8 cellular contexts compared by ENCODE assay signal in genomic region chr17:7717756-7718350, GRCh38. TPM values are rescaled to one million over a fixed set of nuclear protein-coding genes. Genes with fewer than 3 reads are reported as not detected.
DNase-seq lines count a peak whose midpoint lies in the region; ATAC-seq and TF ChIP-seq lines count a peak whose summit lies in the region.

No MANE protein-coding gene starts in this region.

- 0 out of 2 replicates have a peak, but pooled peaks cover under 1% of the 10 kb centered on the region for H3F3A ChIP-seq in DOHH2 (ENCODE audit: control insufficient read depth, insufficient read depth)

- H4K20me1 ChIP-seq in DOHH2 (ENCODE audit: control insufficient read depth, insufficient read depth, low read depth, low read length) = no peaks in the 10 kb centered on the region

- H3K4me2 ChIP-seq in DOHH2 (ENCODE audit: low read length) = peak overlapping the region; percentile 75

- TF ChIP-seq CTCF in DOHH2 (IDR thresholded peaks at IDR 0.05; ENCODE audit: low read depth, low read length, poor library complexity, severe bottlenecking) = no peak

- peak overlapping the region; percentile 66 for H3K4me3 ChIP-seq in DOHH2 (ENCODE audit: low read length)
- H3K4me3 ChIP-seq in NT2/D1 (ENCODE audit: insufficient read length, low read depth) = peak overlapping the region; percentile 70

- H3K27ac ChIP-seq in DOHH2 (ENCODE audit: low read depth, low read length) = no peak overlapping the region

- no peaks in the 10 kb centered on the region for H3K9me3 Mint-ChIP-seq in dendritic cell treated with granulocyte-macrophage colony-stimulating factor and Interleukin-4, amounts not matched to agents 40 ng/mL and 50 ng/mL, for 4 days
- peaks cover 0 to 2% (median 0%) of the 10 kb centered on the region in 9 donors for H3K9me3 Mint-ChIP-seq in naive thymus-derived CD8-positive, alpha-beta T cell

- H3K4me1 ChIP-seq in DOHH2 (ENCODE audit: control insufficient read depth, low read length) = peaks cover 11% of the 10 kb centered on the region
- H3K4me1 ChIP-seq in NT2/D1 (ENCODE audit: insufficient read depth, insufficient read length) = peaks cover 18% of the 10 kb centered on the region

- no peaks in the 10 kb centered on the region for H3K36me3 Mint-ChIP-seq in dendritic cell treated with granulocyte-macrophage colony-stimulating factor and Interleukin-4, amounts not matched to agents 40 ng/mL and 50 ng/mL, for 4 days (ENCODE audit: low read depth)
- no peaks in the 10 kb centered on the region for H3K36me3 Mint-ChIP-seq in naive thymus-derived CD8-positive, alpha-beta T cell

- no peaks in the 10 kb centered on the region for H3K79me2 ChIP-seq in DOHH2 (ENCODE audit: control insufficient read depth, low read length)

- H3K4me1 Mint-ChIP-seq in dendritic cell treated with granulocyte-macrophage colony-stimulating factor and Interleukin-4, amounts not matched to agents 40 ng/mL and 50 ng/mL, for 4 days (ENCODE audit: low read depth) = peaks cover 33% of the 10 kb centered on the region
- H3K4me1 Mint-ChIP-seq in naive thymus-derived CD8-positive, alpha-beta T cell = peaks cover 12 to 34% (median 20%) of the 10 kb centered on the region in 4 donors

- no peak overlapping the region for H3K9ac ChIP-seq in NT2/D1 (ENCODE audit: insufficient read length, low read depth)

- H3K36me3 ChIP-seq in DOHH2 (ENCODE audit: control insufficient read depth, low read length) (no peaks in the 10 kb centered on the region), NT2/D1 (ENCODE audit: insufficient read depth, insufficient read length, low read length) (no peaks in the 10 kb centered on the region)

- H3K9me3 ChIP-seq in DOHH2 (ENCODE audit: control insufficient read depth, insufficient read depth, low read length) = no peaks in the 10 kb centered on the region
- no peaks in the 10 kb centered on the region for H3K9me3 ChIP-seq in NT2/D1 (ENCODE audit: insufficient read depth, low read length)

- DNase-seq in NT2/D1 (ENCODE audit: low read depth, low spot score) (no peak), NCI-H748 treated with DMSO at 0.1 percent for 48 hours (lab: John Stamatoyannopoulos, UW) (no peak)
- DNase-seq in naive thymus-derived CD8-positive, alpha-beta T cell = peak in 5 of 10 donors; percentile 15 to 30 (median 25)

- ATAC-seq in naive thymus-derived CD8-positive, alpha-beta T cell = peak; percentile 82 to 85
- ATAC-seq in GM21515 (IDR thresholded peaks at IDR 0.05; ENCODE audit: unreplicated experiment) = no peak
- no peak for ATAC-seq in HG03097 (IDR thresholded peaks at IDR 0.05; ENCODE audit: low FRiP score, unreplicated experiment)
- no peak for ATAC-seq in GM18498 (IDR thresholded peaks at IDR 0.05; ENCODE audit: unreplicated experiment)

- no peaks in the 10 kb centered on the region for H3K9me2 ChIP-seq in DOHH2 (replicated peaks; ENCODE audit: control insufficient read depth, low read length)

- POLR2A ChIA-PET in naive thymus-derived CD8-positive, alpha-beta T cell (lab: Charles Lee) = no interaction called here

- intact Hi-C loops in dendritic cell treated with granulocyte-macrophage colony-stimulating factor and Interleukin-4, amounts not matched to agents 40 ng/mL and 50 ng/mL, for 4 days (cut with micrococcal nuclease) = no loop called here

- H3K27ac Mint-ChIP-seq in dendritic cell treated with granulocyte-macrophage colony-stimulating factor and Interleukin-4, amounts not matched to agents 40 ng/mL and 50 ng/mL, for 4 days = peak overlapping the region; percentile 62
- peak overlapping the region in 1 of 10 donors; percentile 20 for H3K27ac Mint-ChIP-seq in naive thymus-derived CD8-positive, alpha-beta T cell

- peaks cover 85% of the 10 kb centered on the region for H3K27me3 Mint-ChIP-seq in dendritic cell treated with granulocyte-macrophage colony-stimulating factor and Interleukin-4, amounts not matched to agents 40 ng/mL and 50 ng/mL, for 4 days
- peaks cover 37 to 95% (median 59%) of the 10 kb centered on the region in 5 donors for H3K27me3 Mint-ChIP-seq in naive thymus-derived CD8-positive, alpha-beta T cell

- H3K27me3 ChIP-seq in DOHH2 (ENCODE audit: control insufficient read depth, low read length) (peaks cover 82% of the 10 kb centered on the region), NT2/D1 (ENCODE audit: insufficient read depth, insufficient read length) (peaks cover 11% of the 10 kb centered on the region)

- H3K4me3 Mint-ChIP-seq in dendritic cell treated with granulocyte-macrophage colony-stimulating factor and Interleukin-4, amounts not matched to agents 40 ng/mL and 50 ng/mL, for 4 days = peak overlapping the region; percentile 76
- H3K4me3 Mint-ChIP-seq in naive thymus-derived CD8-positive, alpha-beta T cell = peak overlapping the region; percentile 61 to 85 (median 75)

RNA-seq across cellular contexts. Expression of gene DNAH2, which starts 0.3 kb away (rescaled TPM):
- total RNA-seq in naive thymus-derived CD8-positive, alpha-beta T cell = not detected
- not detected for polyA plus RNA-seq in naive thymus-derived CD8-positive, alpha-beta T cell

RNA-seq across cellular contexts. Expression of gene EFNB3, which starts 12.9 kb away (rescaled TPM):
- not detected for total RNA-seq in naive thymus-derived CD8-positive, alpha-beta T cell
- polyA plus RNA-seq in naive thymus-derived CD8-positive, alpha-beta T cell = not detected

RNA-seq across cellular contexts. Expression of gene WRAP53, which starts 29.6 kb away (rescaled TPM):
- 10 to 100 TPM in 1 of 2 experiments, 1 to 10 TPM in 1; 9.8 to 11.6 TPM for total RNA-seq in naive thymus-derived CD8-positive, alpha-beta T cell
- polyA plus RNA-seq in naive thymus-derived CD8-positive, alpha-beta T cell = 10 to 100 TPM; 10.5 to 14.1 (median 13.9) TPM

RNA-seq across cellular contexts. Expression of gene TP53, which starts 30.6 kb away (rescaled TPM):
- 100 to 1,000 TPM; 113 to 116 TPM for total RNA-seq in naive thymus-derived CD8-positive, alpha-beta T cell
- 10 to 100 TPM; 21.7 to 33.0 (median 28.0) TPM for polyA plus RNA-seq in naive thymus-derived CD8-positive, alpha-beta T cell

Comparison
In these comparisons a context has a peak if more than half of its experiments do, and no peak if none do; other contexts are left out.
1. ATAC-seq: peak in naive thymus-derived CD8-positive, alpha-beta T cell (2 of 2); none in GM21515 (single experiment), HG03097 (single experiment) and GM18498 (single experiment).